ENCODE assay signal across 19 cellular contexts in genomic region chr7:55157347-55158105, GRCh38.
DNase-seq lines count a peak whose midpoint lies in the region; ATAC-seq and TF ChIP-seq lines count a peak whose summit lies in the region.
"Had no signal": no experiment of that assay in that cellular context is flagged by ENCODE, and none has a peak within 500 bp of the region (broad histone marks: within the 10 kb centered on the region; RNA-seq: fewer than 3 reads in every experiment).

No MANE protein-coding gene starts in this region.

- TF ChIP-seq CTCF in mesothelial cell of epicardium (IDR thresholded peaks at IDR 0.05; ENCODE audit: unreplicated experiment): no peak

- peaks cover 3% of the 10 kb centered on the region for H3K36me3 Mint-ChIP-seq in mesothelial cell of epicardium
- H3K36me3 Mint-ChIP-seq: activated CD8-positive, alpha-beta memory T cell treated with anti-CD3 and anti-CD28 coated beads, Interleukin-2, amount 10 ng/mL, durations not matched to agents 7 days and 5 days had no signal

- no peaks in the 10 kb centered on the region for H3K36me3 ChIP-seq in urinary bladder (ENCODE audit: insufficient read depth)
- H3K36me3 ChIP-seq: BLaER1 had no signal

- H3K4me3 ChIP-seq in urinary bladder (ENCODE audit: low read depth, low read length): no peak overlapping the region
- H3K4me3 ChIP-seq: BLaER1 had no signal

- peak overlapping the region; percentile 20 for H3K4me3 Mint-ChIP-seq in mesothelial cell of epicardium
- H3K4me3 Mint-ChIP-seq: activated CD8-positive, alpha-beta memory T cell treated with anti-CD3 and anti-CD28 coated beads, Interleukin-2, amount 10 ng/mL, durations not matched to agents 7 days and 5 days had no signal

- 71% methylated on average over 27 of the region's 27 CpGs for WGBS in urinary bladder

- H3K9me3 Mint-ChIP-seq in mesothelial cell of epicardium: no peaks in the 10 kb centered on the region

- peak; percentile 27 for DNase-seq in NCI-H146 (lab: John Stamatoyannopoulos, UW)
- DNase-seq in NCI-H146 treated with DMSO at 0.1 percent for 48 hours (lab: John Stamatoyannopoulos, UW; ENCODE audit: unreplicated experiment): no peak
- DNase-seq in epithelial cell of prostate (ENCODE audit: low read depth, low spot score): no peak
- no peak for DNase-seq in mesothelial cell of epicardium (ENCODE audit: low spot score in 2 of 2, unreplicated experiment in 2 of 2)
- DNase-seq in globus pallidus (ENCODE audit: low spot score): no peak
- no peak for DNase-seq in hypothalamus (lab: John Stamatoyannopoulos, UW)
- DNase-seq: activated CD8-positive, alpha-beta memory T cell treated with anti-CD3 and anti-CD28 coated beads, Interleukin-2, amount 10 ng/mL, durations not matched to agents 7 days and 5 days; activated gamma-delta T cell; GF-D8; KG1; NCI-H1105; stimulated activated naive CD4-positive, alpha-beta T cell; trophoblast cell had no signal

- peak overlapping the region; percentile 17 for H3K27ac ChIP-seq in epithelial cell of prostate
- H3K27ac ChIP-seq in urinary bladder (ENCODE audit: low read depth): peak overlapping the region; percentile 40
- H3K27ac ChIP-seq: 22Rv1, BLaER1 had no signal

- peak overlapping the region; percentile 52 for H3K27ac Mint-ChIP-seq in mesothelial cell of epicardium
- H3K27ac Mint-ChIP-seq: activated CD8-positive, alpha-beta memory T cell treated with anti-CD3 and anti-CD28 coated beads, Interleukin-2, amount 10 ng/mL, durations not matched to agents 7 days and 5 days had no signal

- H3K4me1 ChIP-seq in urinary bladder (ENCODE audit: insufficient read depth): no peaks in the 10 kb centered on the region

- H3K4me1 Mint-ChIP-seq in mesothelial cell of epicardium: peaks cover 11% of the 10 kb centered on the region
- H3K4me1 Mint-ChIP-seq: activated CD8-positive, alpha-beta memory T cell treated with anti-CD3 and anti-CD28 coated beads, Interleukin-2, amount 10 ng/mL, durations not matched to agents 7 days and 5 days had no signal

- ATAC-seq in GM18498 (IDR thresholded peaks at IDR 0.05; ENCODE audit: unreplicated experiment): no peak
- ATAC-seq: activated CD4-positive, CD25-positive, alpha-beta regulatory T cell treated with anti-CD3 and anti-CD28 coated beads, Interleukin-2, amount 50 U/mL, for 24 hours; activated CD8-positive, alpha-beta memory T cell treated with anti-CD3 and anti-CD28 coated beads, Interleukin-2, amount 10 ng/mL, durations not matched to agents 7 days and 5 days; HCT116 had no signal

- H3K27me3 Mint-ChIP-seq in mesothelial cell of epicardium (ENCODE audit: low read depth): no peaks in the 10 kb centered on the region
